11 cellular contexts compared by ENCODE assay signal in genomic region chr19:604355-604754, GRCh38. TPM values are rescaled to one million over a fixed set of nuclear protein-coding genes. Genes with fewer than 3 reads are reported as not detected.
A peak's percentile ranks its signal among the peaks of the same experiment; 100 is the strongest.
DNase-seq lines count a peak whose midpoint lies in the region; ATAC-seq and TF ChIP-seq lines count a peak whose summit lies in the region.
"Had no signal": no experiment of that assay in that cellular context is flagged by ENCODE, and none has a peak within 500 bp of the region (broad histone marks: within the 10 kb centered on the region; RNA-seq: fewer than 3 reads in every experiment).

No MANE protein-coding gene starts in this region.

- H3K4me3 ChIP-seq in left lung: no peak overlapping the region
- H3K4me3 ChIP-seq: Peyer's patch, sigmoid colon had no signal

- H3K27ac ChIP-seq in left lung: no peak overlapping the region
- H3K27ac ChIP-seq: Peyer's patch, sigmoid colon had no signal

- intact Hi-C loops in left lung (cut with DNase I): no loop called here

- DNase-seq in activated T-cell treated with anti-CD3 and anti-CD28 coated beads for 48 hours (ENCODE audit: low read depth) (peak; percentile 51), activated T-cell treated with anti-CD3 and anti-CD28 coated beads for 4 hours (no peak), T-helper 2 cell (peak in 3 of 5 experiments; percentile 32 to 52 (median 38)), left lung (no peak)
- DNase-seq in effector memory CD8-positive, alpha-beta T cell: no peak
- DNase-seq in stimulated activated naive CD8-positive, alpha-beta T cell treated with anti-CD3 and anti-CD28 coated beads, Interleukin-15, amount 100 ng/mL, for 72 hours: peak; percentile 71
- DNase-seq: head of caudate nucleus, Peyer's patch, sigmoid colon had no signal

- peaks cover 0 to 6% of the 10 kb centered on the region in 2 donors for H3K27me3 ChIP-seq in left lung
- H3K27me3 ChIP-seq: Peyer's patch, sigmoid colon had no signal

- H3K4me1 Mint-ChIP-seq in effector memory CD8-positive, alpha-beta T cell (ENCODE audit: low read depth in 2 of 2): no peaks in the 10 kb centered on the region
- no peaks in the 10 kb centered on the region for H3K4me1 Mint-ChIP-seq in stimulated activated naive CD8-positive, alpha-beta T cell treated with anti-CD3 and anti-CD28 coated beads, Interleukin-15, amount 100 ng/mL, for 72 hours

- H3K27me3 Mint-ChIP-seq in effector memory CD8-positive, alpha-beta T cell: no peaks in the 10 kb centered on the region
- no peaks in the 10 kb centered on the region for H3K27me3 Mint-ChIP-seq in stimulated activated naive CD8-positive, alpha-beta T cell treated with anti-CD3 and anti-CD28 coated beads, Interleukin-15, amount 100 ng/mL, for 72 hours

- no peak overlapping the region for H3K4me3 Mint-ChIP-seq in effector memory CD8-positive, alpha-beta T cell
- no peak overlapping the region for H3K4me3 Mint-ChIP-seq in stimulated activated naive CD8-positive, alpha-beta T cell treated with anti-CD3 and anti-CD28 coated beads, Interleukin-15, amount 100 ng/mL, for 72 hours

- peaks cover 4% of the 10 kb centered on the region for H3K36me3 Mint-ChIP-seq in effector memory CD8-positive, alpha-beta T cell (ENCODE audit: insufficient read depth)

- H3K27ac Mint-ChIP-seq in effector memory CD8-positive, alpha-beta T cell: no peak overlapping the region
- no peak overlapping the region for H3K27ac Mint-ChIP-seq in stimulated activated naive CD8-positive, alpha-beta T cell treated with anti-CD3 and anti-CD28 coated beads, Interleukin-15, amount 100 ng/mL, for 72 hours

- TF ChIP-seq CTCF in left lung (IDR thresholded peaks at IDR 0.05): no peak

- no peaks in the 10 kb centered on the region for H3K36me3 ChIP-seq in left lung
- H3K36me3 ChIP-seq: Peyer's patch, sigmoid colon had no signal

- H3K4me1 ChIP-seq in left lung: peaks cover 0 to 7% of the 10 kb centered on the region in 2 donors
- H3K4me1 ChIP-seq: sigmoid colon had no signal

- peaks cover 0 to 4% of the 10 kb centered on the region in 2 donors for H3K9me3 ChIP-seq in left lung
- H3K9me3 ChIP-seq: Peyer's patch, sigmoid colon had no signal

- H3K9me3 Mint-ChIP-seq in effector memory CD8-positive, alpha-beta T cell: no peaks in the 10 kb centered on the region
- H3K9me3 Mint-ChIP-seq in stimulated activated naive CD8-positive, alpha-beta T cell treated with anti-CD3 and anti-CD28 coated beads, Interleukin-15, amount 100 ng/mL, for 72 hours: no peaks in the 10 kb centered on the region

- peak; percentile 72 for ATAC-seq in effector memory CD8-positive, alpha-beta T cell (replicated peaks)
- peak; percentile 75 for ATAC-seq in stimulated activated naive CD8-positive, alpha-beta T cell treated with anti-CD3 and anti-CD28 coated beads, Interleukin-15, amount 100 ng/mL, for 72 hours
- ATAC-seq in left lung (no peak), HG02870 (IDR thresholded peaks at IDR 0.05; ENCODE audit: unreplicated experiment) (no peak), HG02642 (IDR thresholded peaks at IDR 0.05; ENCODE audit: poor library complexity, unreplicated experiment) (no peak)

RNA-seq across cellular contexts. Expression of gene HCN2, which starts 14.7 kb away (rescaled TPM):
- under 1 TPM; 0.38 to 0.50 TPM for total RNA-seq in left lung
- total RNA-seq: Peyer's patch had no signal

RNA-seq across cellular contexts. Expression of gene POLRMT, which starts 29.0 kb away (rescaled TPM):
- 10 to 100 TPM; 28.5 to 36.9 TPM for total RNA-seq in left lung

RNA-seq across cellular contexts. Expression of gene BSG, which starts 32.0 kb away (rescaled TPM):
- total RNA-seq in left lung: 100 to 1,000 TPM; 339 to 457 TPM

RNA-seq across cellular contexts. Expression of gene FGF22, which starts 35.3 kb away (rescaled TPM):
- under 1 TPM; 0.21 to 0.29 TPM for total RNA-seq in left lung
- total RNA-seq: Peyer's patch had no signal

RNA-seq across cellular contexts. Expression of gene RNF126, which starts 58.7 kb away (rescaled TPM):
- 10 to 100 TPM; 24.3 to 34.0 TPM for total RNA-seq in left lung

Comparison
In these comparisons a context has a peak if more than half of its experiments do, and no peak if none do; other contexts are left out.
1. DNase-seq: peak in activated T-cell treated with anti-CD3 and anti-CD28 coated beads for 48 hours (single experiment), T-helper 2 cell (3 of 5) and stimulated activated naive CD8-positive, alpha-beta T cell treated with anti-CD3 and anti-CD28 coated beads, Interleukin-15, amount 100 ng/mL, for 72 hours (2 of 2); none in activated T-cell treated with anti-CD3 and anti-CD28 coated beads for 4 hours (single experiment), effector memory CD8-positive, alpha-beta T cell (0 of 3) and left lung (0 of 2).
2. ATAC-seq: peak in effector memory CD8-positive, alpha-beta T cell (single experiment) and stimulated activated naive CD8-positive, alpha-beta T cell treated with anti-CD3 and anti-CD28 coated beads, Interleukin-15, amount 100 ng/mL, for 72 hours (single experiment); none in left lung (single experiment), HG02870 (single experiment) and HG02642 (single experiment).